In the genomic region with DNA sequence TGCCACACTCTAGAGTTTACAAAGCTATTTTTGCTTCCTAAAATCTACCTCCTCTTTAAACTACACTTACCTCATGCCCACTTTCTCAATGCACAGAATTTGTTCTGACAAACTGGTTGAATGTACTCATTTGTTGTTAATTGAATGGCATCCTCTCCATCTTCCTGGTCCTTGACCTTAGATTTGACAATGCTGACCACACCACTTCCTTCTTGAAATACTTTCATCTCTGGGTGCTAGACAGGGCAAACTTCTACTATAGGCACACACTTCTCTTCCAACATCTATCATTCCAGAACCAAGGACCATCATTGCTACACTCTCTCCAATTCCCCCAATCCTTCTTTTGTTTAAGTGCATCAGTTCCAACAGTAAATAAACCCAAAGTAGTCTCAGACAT, we compare ENCODE assay signal across 1 cellular context.
TF ChIP-seq lines count a peak whose summit lies in the region.

No MANE protein-coding gene starts in this region.

TF ChIP-seq in GM12878, 131 proteins besides CTCF, POLR2A, EP300 and RAD21 (continued from another document):
- no peak for TF ChIP-seq NR2F1 (conservative IDR thresholded peaks at IDR 0.05)
- TF ChIP-seq TARDBP (IDR thresholded peaks at IDR 0.05; ENCODE audit: borderline replicate concordance) = no peak
- TF ChIP-seq IRF4 (IDR thresholded peaks at IDR 0.05; ENCODE audit: low read depth, low read length) = no peak
- no peak for TF ChIP-seq KLF5 (IDR thresholded peaks at IDR 0.05; ENCODE audit: partially characterized antibody)
- TF ChIP-seq EED (IDR thresholded peaks at IDR 0.05; ENCODE audit: low read depth) = no peak
- TF ChIP-seq HDGF (IDR thresholded peaks at IDR 0.05) = no peak
- TF ChIP-seq, protein P1, sequence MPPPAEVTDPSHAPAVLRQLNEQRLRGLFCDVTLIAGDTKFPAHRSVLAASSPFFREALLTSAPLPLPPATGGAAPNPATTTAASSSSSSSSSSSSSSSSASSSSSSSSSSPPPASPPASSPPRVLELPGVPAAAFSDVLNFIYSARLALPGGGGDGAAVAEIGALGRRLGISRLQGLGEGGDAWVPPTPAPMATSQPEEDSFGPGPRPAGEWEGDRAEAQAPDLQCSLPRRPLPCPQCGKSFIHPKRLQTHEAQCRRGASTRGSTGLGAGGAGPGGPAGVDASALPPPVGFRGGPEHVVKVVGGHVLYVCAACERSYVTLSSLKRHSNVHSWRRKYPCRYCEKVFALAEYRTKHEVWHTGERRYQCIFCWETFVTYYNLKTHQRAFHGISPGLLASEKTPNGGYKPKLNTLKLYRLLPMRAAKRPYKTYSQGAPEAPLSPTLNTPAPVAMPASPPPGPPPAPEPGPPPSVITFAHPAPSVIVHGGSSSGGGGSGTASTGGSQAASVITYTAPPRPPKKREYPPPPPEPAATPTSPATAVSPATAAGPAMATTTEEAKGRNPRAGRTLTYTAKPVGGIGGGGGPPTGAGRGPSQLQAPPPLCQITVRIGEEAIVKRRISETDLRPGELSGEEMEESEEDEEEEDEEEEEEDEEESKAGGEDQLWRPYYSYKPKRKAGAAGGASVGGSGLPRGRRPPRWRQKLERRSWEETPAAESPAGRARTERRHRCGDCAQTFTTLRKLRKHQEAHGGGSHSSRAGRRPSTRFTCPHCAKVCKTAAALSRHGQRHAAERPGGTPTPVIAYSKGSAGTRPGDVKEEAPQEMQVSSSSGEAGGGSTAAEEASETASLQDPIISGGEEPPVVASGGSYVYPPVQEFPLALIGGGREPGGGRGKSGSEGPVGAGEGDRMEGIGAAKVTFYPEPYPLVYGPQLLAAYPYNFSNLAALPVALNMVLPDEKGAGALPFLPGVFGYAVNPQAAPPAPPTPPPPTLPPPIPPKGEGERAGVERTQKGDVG (CRISPR knock-in tag; IDR thresholded peaks at IDR 0.05) = no peak
- TF ChIP-seq NFXL1 (IDR thresholded peaks at IDR 0.05; ENCODE audit: borderline replicate concordance) = no peak
- TF ChIP-seq ETV6 (conservative IDR thresholded peaks at IDR 0.05 in 1 of 2, IDR thresholded peaks at IDR 0.05 in 1 of 2; ENCODE audit: borderline replicate concordance in 1 of 2, low read depth in 1 of 2) = no peak
- no peak for TF ChIP-seq BRCA1 (IDR thresholded peaks at IDR 0.05; ENCODE audit: low read depth, low read length)
- no peak for TF ChIP-seq ATF7 (IDR thresholded peaks at IDR 0.05; ENCODE audit: low read depth)
- no peak for TF ChIP-seq RELA (IDR thresholded peaks at IDR 0.05; ENCODE audit: borderline replicate concordance, partially characterized antibody)
- TF ChIP-seq, protein P2, sequence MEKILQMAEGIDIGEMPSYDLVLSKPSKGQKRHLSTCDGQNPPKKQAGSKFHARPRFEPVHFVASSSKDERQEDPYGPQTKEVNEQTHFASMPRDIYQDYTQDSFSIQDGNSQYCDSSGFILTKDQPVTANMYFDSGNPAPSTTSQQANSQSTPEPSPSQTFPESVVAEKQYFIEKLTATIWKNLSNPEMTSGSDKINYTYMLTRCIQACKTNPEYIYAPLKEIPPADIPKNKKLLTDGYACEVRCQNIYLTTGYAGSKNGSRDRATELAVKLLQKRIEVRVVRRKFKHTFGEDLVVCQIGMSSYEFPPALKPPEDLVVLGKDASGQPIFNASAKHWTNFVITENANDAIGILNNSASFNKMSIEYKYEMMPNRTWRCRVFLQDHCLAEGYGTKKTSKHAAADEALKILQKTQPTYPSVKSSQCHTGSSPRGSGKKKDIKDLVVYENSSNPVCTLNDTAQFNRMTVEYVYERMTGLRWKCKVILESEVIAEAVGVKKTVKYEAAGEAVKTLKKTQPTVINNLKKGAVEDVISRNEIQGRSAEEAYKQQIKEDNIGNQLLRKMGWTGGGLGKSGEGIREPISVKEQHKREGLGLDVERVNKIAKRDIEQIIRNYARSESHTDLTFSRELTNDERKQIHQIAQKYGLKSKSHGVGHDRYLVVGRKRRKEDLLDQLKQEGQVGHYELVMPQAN (conservative IDR thresholded peaks at IDR 0.05) = no peak
- no peak for TF ChIP-seq ZNF384 (IDR thresholded peaks at IDR 0.05; ENCODE audit: borderline replicate concordance, low read depth, low read length)
- TF ChIP-seq YBX1 (IDR thresholded peaks at IDR 0.05) = no peak
- TF ChIP-seq, protein P3, sequence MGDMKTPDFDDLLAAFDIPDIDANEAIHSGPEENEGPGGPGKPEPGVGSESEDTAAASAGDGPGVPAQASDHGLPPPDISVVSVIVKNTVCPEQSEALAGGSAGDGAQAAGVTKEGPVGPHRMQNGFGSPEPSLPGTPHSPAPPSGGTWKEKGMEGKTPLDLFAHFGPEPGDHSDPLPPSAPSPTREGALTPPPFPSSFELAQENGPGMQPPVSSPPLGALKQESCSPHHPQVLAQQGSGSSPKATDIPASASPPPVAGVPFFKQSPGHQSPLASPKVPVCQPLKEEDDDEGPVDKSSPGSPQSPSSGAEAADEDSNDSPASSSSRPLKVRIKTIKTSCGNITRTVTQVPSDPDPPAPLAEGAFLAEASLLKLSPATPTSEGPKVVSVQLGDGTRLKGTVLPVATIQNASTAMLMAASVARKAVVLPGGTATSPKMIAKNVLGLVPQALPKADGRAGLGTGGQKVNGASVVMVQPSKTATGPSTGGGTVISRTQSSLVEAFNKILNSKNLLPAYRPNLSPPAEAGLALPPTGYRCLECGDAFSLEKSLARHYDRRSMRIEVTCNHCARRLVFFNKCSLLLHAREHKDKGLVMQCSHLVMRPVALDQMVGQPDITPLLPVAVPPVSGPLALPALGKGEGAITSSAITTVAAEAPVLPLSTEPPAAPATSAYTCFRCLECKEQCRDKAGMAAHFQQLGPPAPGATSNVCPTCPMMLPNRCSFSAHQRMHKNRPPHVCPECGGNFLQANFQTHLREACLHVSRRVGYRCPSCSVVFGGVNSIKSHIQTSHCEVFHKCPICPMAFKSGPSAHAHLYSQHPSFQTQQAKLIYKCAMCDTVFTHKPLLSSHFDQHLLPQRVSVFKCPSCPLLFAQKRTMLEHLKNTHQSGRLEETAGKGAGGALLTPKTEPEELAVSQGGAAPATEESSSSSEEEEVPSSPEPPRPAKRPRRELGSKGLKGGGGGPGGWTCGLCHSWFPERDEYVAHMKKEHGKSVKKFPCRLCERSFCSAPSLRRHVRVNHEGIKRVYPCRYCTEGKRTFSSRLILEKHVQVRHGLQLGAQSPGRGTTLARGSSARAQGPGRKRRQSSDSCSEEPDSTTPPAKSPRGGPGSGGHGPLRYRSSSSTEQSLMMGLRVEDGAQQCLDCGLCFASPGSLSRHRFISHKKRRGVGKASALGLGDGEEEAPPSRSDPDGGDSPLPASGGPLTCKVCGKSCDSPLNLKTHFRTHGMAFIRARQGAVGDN (IDR thresholded peaks at IDR 0.05) = no peak
